Comparison of ENCODE assay signal across 11 cellular contexts in the genomic region with DNA sequence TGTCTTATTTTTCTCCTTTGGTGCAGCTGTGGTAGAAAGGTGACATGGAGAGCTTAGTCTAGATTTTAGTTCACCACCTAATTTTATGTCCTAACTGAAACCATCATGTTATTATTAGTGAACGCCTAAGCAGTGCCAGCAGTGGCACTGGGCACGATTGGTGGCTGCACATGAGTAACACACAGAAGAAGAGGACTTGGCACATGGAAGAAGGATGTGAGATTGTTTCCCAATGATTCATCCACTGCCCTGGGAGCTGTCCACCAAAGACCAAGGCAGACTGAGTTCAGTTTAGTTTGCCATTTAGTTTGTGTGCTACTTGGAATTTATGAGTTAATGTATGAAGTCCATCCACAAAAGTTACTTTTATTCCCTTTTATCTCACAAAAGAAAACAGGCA.
DNase-seq lines count a peak whose midpoint lies in the region; ATAC-seq and TF ChIP-seq lines count a peak whose summit lies in the region.
"Had no signal": no experiment of that assay in that cellular context is flagged by ENCODE, and none has a peak within 500 bp of the region (broad histone marks: within the 10 kb centered on the region; RNA-seq: fewer than 3 reads in every experiment).

No MANE protein-coding gene starts in this region.

- ATAC-seq in left cardiac atrium (peak; percentile 99), HG03432 (IDR thresholded peaks at IDR 0.05; ENCODE audit: unreplicated experiment) (no peak), GM21717 (IDR thresholded peaks at IDR 0.05; ENCODE audit: unreplicated experiment) (no peak)

- DNase-seq in astrocyte of the cerebellum (ENCODE audit: low read depth), result peak; percentile 74
- DNase-seq in left cardiac atrium, result peak; percentile 66
- DNase-seq in dorsolateral prefrontal cortex, result no peak
- no peak for DNase-seq in activated CD4-positive, alpha-beta memory T cell treated with anti-CD3 and anti-CD28 coated beads, Interleukin-2, amount 10 ng/mL, durations not matched to agents 7 days and 5 days
- DNase-seq: activated gamma-delta T cell treated with Interleukin-2 at 50 U/mL for 16 hours, GDM1, NCI-H2171 treated with DMSO at 0.1 percent for 48 hours had no signal

- no peaks in the 10 kb centered on the region for H3K36me3 Mint-ChIP-seq in activated CD4-positive, alpha-beta memory T cell treated with anti-CD3 and anti-CD28 coated beads, Interleukin-2, amount 10 ng/mL, durations not matched to agents 7 days and 5 days (ENCODE audit: low read depth)

- H3K9me3 Mint-ChIP-seq in activated CD4-positive, alpha-beta memory T cell treated with anti-CD3 and anti-CD28 coated beads, Interleukin-2, amount 10 ng/mL, durations not matched to agents 7 days and 5 days, result no peaks in the 10 kb centered on the region

- H3K27ac ChIP-seq in HEK293 (ENCODE audit: extremely low read depth, low read depth, low read length) (no peak overlapping the region), dorsolateral prefrontal cortex (no peak overlapping the region)

- H3K9me3 ChIP-seq in HEK293 (ENCODE audit: control insufficient read depth, insufficient read depth, low read depth, low read length), result no peaks in the 10 kb centered on the region
- H3K9me3 ChIP-seq in skeletal muscle satellite cell (replicated peaks; ENCODE audit: low read length), result no peaks in the 10 kb centered on the region

- H3K36me3 ChIP-seq in HEK293 (ENCODE audit: control insufficient read depth in 2 of 2, insufficient read depth in 1 of 2, low read length in 2 of 2) (peaks cover 0 to 2% of the 10 kb centered on the region in 2 experiments; a peak in 1 of 3 replicates), skeletal muscle satellite cell (ENCODE audit: insufficient read depth, low read length) (no peaks in the 10 kb centered on the region)

- H3K4me3 ChIP-seq in HEK293 (ENCODE audit: low read depth, low read length), result no peak overlapping the region
- no peak overlapping the region for H3K4me3 ChIP-seq in astrocyte of the cerebellum (ENCODE audit: low read depth, low read length)
- H3K4me3 ChIP-seq in skeletal muscle satellite cell (ENCODE audit: low read length), result no peak overlapping the region
- H3K4me3 ChIP-seq in dorsolateral prefrontal cortex, result no peak overlapping the region

- no peaks in the 10 kb centered on the region for H3K4me1 ChIP-seq in HEK293 (ENCODE audit: control insufficient read depth, insufficient read depth, low read length)
- H3K4me1 ChIP-seq in skeletal muscle satellite cell (ENCODE audit: control insufficient read depth, insufficient read depth, low read length), result peaks cover 11% of the 10 kb centered on the region

- peak overlapping the region; percentile 5 for H3K4me2 ChIP-seq in skeletal muscle satellite cell (ENCODE audit: low read length)

- intact Hi-C loops in left cardiac atrium (cut with DNase I), result no loop called here
- intact Hi-C loops in dorsolateral prefrontal cortex (cut with DNase I), result no loop called here

- no peak overlapping the region for H3K9ac ChIP-seq in skeletal muscle satellite cell (ENCODE audit: low read depth, low read length)

- in situ Hi-C loops in astrocyte of the cerebellum (cut with HindIII; ENCODE audit: low sequenced_read_pairs), result no loop called here

- H3K27me3 ChIP-seq in skeletal muscle satellite cell (ENCODE audit: control insufficient read depth, insufficient read depth, low read length) (no peaks in the 10 kb centered on the region), dorsolateral prefrontal cortex (no peaks in the 10 kb centered on the region)

- no peak overlapping the region for H3K4me3 Mint-ChIP-seq in activated CD4-positive, alpha-beta memory T cell treated with anti-CD3 and anti-CD28 coated beads, Interleukin-2, amount 10 ng/mL, durations not matched to agents 7 days and 5 days

- POLR2A ChIA-PET in HEK293 (lab: Yijun Ruan, JAX), result no interaction called here
- POLR2A ChIA-PET in activated CD4-positive, alpha-beta memory T cell treated with anti-CD3 and anti-CD28 coated beads, Interleukin-2, amount 10 ng/mL, durations not matched to agents 7 days and 5 days (lab: Charles Lee), result no interaction called here

- peaks cover 3% of the 10 kb centered on the region for H3K4me1 Mint-ChIP-seq in activated CD4-positive, alpha-beta memory T cell treated with anti-CD3 and anti-CD28 coated beads, Interleukin-2, amount 10 ng/mL, durations not matched to agents 7 days and 5 days

- peaks cover 1% of the 10 kb centered on the region for H3K27me3 Mint-ChIP-seq in activated CD4-positive, alpha-beta memory T cell treated with anti-CD3 and anti-CD28 coated beads, Interleukin-2, amount 10 ng/mL, durations not matched to agents 7 days and 5 days

- CTCF ChIA-PET in HEK293 (lab: Yijun Ruan, JAX), result no interaction called here
- CTCF ChIA-PET in activated CD4-positive, alpha-beta memory T cell treated with anti-CD3 and anti-CD28 coated beads, Interleukin-2, amount 10 ng/mL, durations not matched to agents 7 days and 5 days (lab: Charles Lee), result no interaction called here

- no peak overlapping the region for H3K27ac Mint-ChIP-seq in activated CD4-positive, alpha-beta memory T cell treated with anti-CD3 and anti-CD28 coated beads, Interleukin-2, amount 10 ng/mL, durations not matched to agents 7 days and 5 days

- TF ChIP-seq CTCF in HEK293 (tag by site-specific recombination; IDR thresholded peaks at IDR 0.05) (no peak), astrocyte of the cerebellum (IDR thresholded peaks at IDR 0.05; ENCODE audit: low read depth, low read length, missing control alignments) (no peak), dorsolateral prefrontal cortex (IDR thresholded peaks at IDR 0.05 in 54 of 56, conservative IDR thresholded peaks at IDR 0.05 in 2 of 56; ENCODE audit: low read depth in 1 of 56, partially characterized antibody in 56 of 56) (no peak)

TF ChIP-seq in HEK293, 187 proteins besides CTCF, POLR2A, EP300 and RAD21:
- TF ChIP-seq ZNF416 (tag by site-specific recombination; IDR thresholded peaks at IDR 0.05), result no peak
- TF ChIP-seq, protein P1, sequence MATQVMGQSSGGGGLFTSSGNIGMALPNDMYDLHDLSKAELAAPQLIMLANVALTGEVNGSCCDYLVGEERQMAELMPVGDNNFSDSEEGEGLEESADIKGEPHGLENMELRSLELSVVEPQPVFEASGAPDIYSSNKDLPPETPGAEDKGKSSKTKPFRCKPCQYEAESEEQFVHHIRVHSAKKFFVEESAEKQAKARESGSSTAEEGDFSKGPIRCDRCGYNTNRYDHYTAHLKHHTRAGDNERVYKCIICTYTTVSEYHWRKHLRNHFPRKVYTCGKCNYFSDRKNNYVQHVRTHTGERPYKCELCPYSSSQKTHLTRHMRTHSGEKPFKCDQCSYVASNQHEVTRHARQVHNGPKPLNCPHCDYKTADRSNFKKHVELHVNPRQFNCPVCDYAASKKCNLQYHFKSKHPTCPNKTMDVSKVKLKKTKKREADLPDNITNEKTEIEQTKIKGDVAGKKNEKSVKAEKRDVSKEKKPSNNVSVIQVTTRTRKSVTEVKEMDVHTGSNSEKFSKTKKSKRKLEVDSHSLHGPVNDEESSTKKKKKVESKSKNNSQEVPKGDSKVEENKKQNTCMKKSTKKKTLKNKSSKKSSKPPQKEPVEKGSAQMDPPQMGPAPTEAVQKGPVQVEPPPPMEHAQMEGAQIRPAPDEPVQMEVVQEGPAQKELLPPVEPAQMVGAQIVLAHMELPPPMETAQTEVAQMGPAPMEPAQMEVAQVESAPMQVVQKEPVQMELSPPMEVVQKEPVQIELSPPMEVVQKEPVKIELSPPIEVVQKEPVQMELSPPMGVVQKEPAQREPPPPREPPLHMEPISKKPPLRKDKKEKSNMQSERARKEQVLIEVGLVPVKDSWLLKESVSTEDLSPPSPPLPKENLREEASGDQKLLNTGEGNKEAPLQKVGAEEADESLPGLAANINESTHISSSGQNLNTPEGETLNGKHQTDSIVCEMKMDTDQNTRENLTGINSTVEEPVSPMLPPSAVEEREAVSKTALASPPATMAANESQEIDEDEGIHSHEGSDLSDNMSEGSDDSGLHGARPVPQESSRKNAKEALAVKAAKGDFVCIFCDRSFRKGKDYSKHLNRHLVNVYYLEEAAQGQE (tag by site-specific recombination; IDR thresholded peaks at IDR 0.05), result peak; percentile 70; the same call in 1 of the 2 replicates

Comparison
In these comparisons a context has a peak if more than half of its experiments do, and no peak if none do; other contexts are left out.
1. DNase-seq: peak in astrocyte of the cerebellum (single experiment) and left cardiac atrium (single experiment); none in dorsolateral prefrontal cortex (0 of 10) and activated CD4-positive, alpha-beta memory T cell treated with anti-CD3 and anti-CD28 coated beads, Interleukin-2, amount 10 ng/mL, durations not matched to agents 7 days and 5 days (single experiment).
2. ATAC-seq: peak in left cardiac atrium (2 of 2); none in HG03432 (single experiment) and GM21717 (single experiment).